9 cellular contexts compared by ENCODE assay signal in genomic region chr13:114077938-114078335, GRCh38. TPM values are rescaled to one million over a fixed set of nuclear protein-coding genes. Genes with fewer than 3 reads are reported as not detected.
DNase-seq lines count a peak whose midpoint lies in the region; TF ChIP-seq lines count a peak whose summit lies in the region.
"Had no signal": no experiment of that assay in that cellular context is flagged by ENCODE, and none has a peak within 500 bp of the region (broad histone marks: within the 10 kb centered on the region; RNA-seq: fewer than 3 reads in every experiment).

No MANE protein-coding gene starts in this region.

- no peak for TF ChIP-seq CTCF in endothelial cell (IDR thresholded peaks at IDR 0.05; ENCODE audit: unreplicated experiment)

- H3K4me1 Mint-ChIP-seq in endothelial cell (ENCODE audit: unreplicated experiment), result peaks cover 13% of the 10 kb centered on the region

- peaks cover 6% of the 10 kb centered on the region for H3K27me3 Mint-ChIP-seq in endothelial cell (ENCODE audit: unreplicated experiment)

- H3K4me3 Mint-ChIP-seq in endothelial cell (ENCODE audit: unreplicated experiment), result no peak overlapping the region

- no peaks in the 10 kb centered on the region for H3K9me3 Mint-ChIP-seq in endothelial cell (ENCODE audit: unreplicated experiment)

- H3K27ac Mint-ChIP-seq in endothelial cell (ENCODE audit: unreplicated experiment), result peak overlapping the region; percentile 78

- DNase-seq in AG08395 (ENCODE audit: low spot score), result peak; percentile 91
- DNase-seq in NCI-H1417 (lab: John Stamatoyannopoulos, UW), result peak in 2 of 3 experiments; percentile 83 to 96
- peak; percentile 31 for DNase-seq in endothelial cell (ENCODE audit: low spot score)
- peak; percentile 30 for DNase-seq in mesenteric fat pad (ENCODE audit: low spot score)
- DNase-seq in GM19240 (ENCODE audit: insufficient read length, low spot score), result no peak
- no peak for DNase-seq in foreskin melanocyte
- DNase-seq in SKM-1 treated with dmso at 0.1 percent for 144 hours (lab: John Stamatoyannopoulos, UW; ENCODE audit: unreplicated experiment), result no peak
- DNase-seq in NCI-H510A (lab: John Stamatoyannopoulos, UW), result no peak
- DNase-seq: cortex of kidney had no signal

- H3K36me3 Mint-ChIP-seq in endothelial cell (ENCODE audit: low read depth, unreplicated experiment), result peaks cover 29% of the 10 kb centered on the region

RNA-seq across cellular contexts. Expression of gene RASA3, which starts 54.5 kb away (rescaled TPM):
- total RNA-seq in endothelial cell (ENCODE audit: unreplicated experiment) (34.0 TPM), mesenteric fat pad (102 TPM)

Comparison
In these comparisons a context has a peak if more than half of its experiments do, and no peak if none do; other contexts are left out.
1. DNase-seq: peak in AG08395 (single experiment), NCI-H1417 (2 of 3), endothelial cell (single experiment) and mesenteric fat pad (single experiment); none in GM19240 (single experiment), foreskin melanocyte (single experiment), SKM-1 treated with dmso at 0.1 percent for 144 hours (single experiment) and NCI-H510A (single experiment).